21 cellular contexts compared by ENCODE assay signal in genomic region chr7:103805376-103805775, GRCh38.
DNase-seq lines count a peak whose midpoint lies in the region; TF ChIP-seq lines count a peak whose summit lies in the region.
"Had no signal": no experiment of that assay in that cellular context is flagged by ENCODE, and none has a peak within 500 bp of the region (broad histone marks: within the 10 kb centered on the region; RNA-seq: fewer than 3 reads in every experiment).

No MANE protein-coding gene starts in this region.

- H3K9ac ChIP-seq in adipocyte (ENCODE audit: low read length), result peak overlapping the region; percentile 63
- H3K9ac ChIP-seq: BLaER1 had no signal

- POLR2A ChIA-PET in RWPE1 (lab: Yijun Ruan, JAX; ENCODE audit: low non-redundant PET), result no interaction called here

- DNase-seq in GM03348 (ENCODE audit: low spot score), result peak; percentile 22
- DNase-seq in adipocyte (ENCODE audit: low read depth), result no peak
- peak; percentile 6 for DNase-seq in hepatic stellate cell (ENCODE audit: low spot score)
- peak; percentile 1 for DNase-seq in skeletal muscle cell (ENCODE audit: low read depth)
- no peak for DNase-seq in effector memory CD4-positive, alpha-beta T cell
- no peak for DNase-seq in RWPE1 (ENCODE audit: low spot score)
- no peak for DNase-seq in RKO (ENCODE audit: low spot score)
- DNase-seq in DMS53 (lab: John Stamatoyannopoulos, UW), result no peak
- DNase-seq: CD4-positive, CD25-positive, alpha-beta regulatory T cell; DMS153; GOT3; KBM-7; NCI-H1105 treated with DMSO at 0.1 percent for 48 hours; NCI-H2029 treated with DMSO at 0.1 percent for 48 hours; NCI-H446 treated with DMSO at 0.1 percent for 48 hours; NCI-H526; OCI-M1; SJCRH30 had no signal

- CTCF ChIA-PET in RWPE1 (lab: Yijun Ruan, JAX), result interaction anchor here (0.6 kb wide), 1 partner anchor 112 kb away, joined by 3 read pairs; no protein-coding TSS in a partner anchor

- no peaks in the 10 kb centered on the region for H3K36me3 ChIP-seq in adipocyte (ENCODE audit: control insufficient read depth, insufficient read depth, low read length, severe bottlenecking)
- no peaks in the 10 kb centered on the region for H3K36me3 ChIP-seq in effector memory CD4-positive, alpha-beta T cell (ENCODE audit: control insufficient read depth, insufficient read depth, low read length)
- H3K36me3 ChIP-seq: BLaER1, HAP-1, SJCRH30 had no signal

- H3K4me1 ChIP-seq in adipocyte (ENCODE audit: control insufficient read depth, insufficient read depth, low read length), result peaks cover 18% of the 10 kb centered on the region
- H3K4me1 ChIP-seq in effector memory CD4-positive, alpha-beta T cell (ENCODE audit: control insufficient read depth, insufficient read depth, low read length, poor library complexity, severe bottlenecking), result no peaks in the 10 kb centered on the region
- H3K4me1 ChIP-seq: BLaER1, HAP-1, SJCRH30 had no signal

- H3K27me3 ChIP-seq in adipocyte (replicated peaks; ENCODE audit: control insufficient read depth, insufficient read depth, low read length), result no peaks in the 10 kb centered on the region
- no peaks in the 10 kb centered on the region for H3K27me3 ChIP-seq in effector memory CD4-positive, alpha-beta T cell (replicated peaks; ENCODE audit: control insufficient read depth, insufficient read depth, low read length, poor library complexity, severe bottlenecking)
- H3K27me3 ChIP-seq: BLaER1, SJCRH30 had no signal

- no peak overlapping the region for H3K27ac ChIP-seq in effector memory CD4-positive, alpha-beta T cell (ENCODE audit: insufficient read depth, low read length, poor library complexity, severe bottlenecking)
- no peak overlapping the region for H3K27ac ChIP-seq in RWPE1
- H3K27ac ChIP-seq: BLaER1, SJCRH30 had no signal

- peak overlapping the region; percentile 36 for H3K4me3 ChIP-seq in adipocyte (ENCODE audit: low read length)
- no peak overlapping the region for H3K4me3 ChIP-seq in skeletal muscle cell (ENCODE audit: low read depth, low read length)
- H3K4me3 ChIP-seq in effector memory CD4-positive, alpha-beta T cell (ENCODE audit: insufficient read depth, low read depth, low read length, poor library complexity, severe bottlenecking), result no peak overlapping the region
- H3K4me3 ChIP-seq: BLaER1, GM12878, HAP-1, SJCRH30 had no signal

- TF ChIP-seq CTCF in RWPE1 (conservative IDR thresholded peaks at IDR 0.05; ENCODE audit: low read depth), result no peak

- no peaks in the 10 kb centered on the region for H3K9me3 ChIP-seq in adipocyte (ENCODE audit: control insufficient read depth, low read length)
- H3K9me3 ChIP-seq in effector memory CD4-positive, alpha-beta T cell (ENCODE audit: control insufficient read depth, low read length), result no peaks in the 10 kb centered on the region
- H3K9me3 ChIP-seq: BLaER1, HAP-1, SJCRH30 had no signal

Comparison
In these comparisons a context has a peak if more than half of its experiments do, and no peak if none do; other contexts are left out.
1. DNase-seq: peak in GM03348 (single experiment), hepatic stellate cell (single experiment) and skeletal muscle cell (single experiment); none in adipocyte (single experiment), effector memory CD4-positive, alpha-beta T cell (0 of 3), RWPE1 (single experiment), RKO (single experiment) and DMS53 (single experiment).